Comparison of ENCODE assay signal across 16 cellular contexts in the genomic region with DNA sequence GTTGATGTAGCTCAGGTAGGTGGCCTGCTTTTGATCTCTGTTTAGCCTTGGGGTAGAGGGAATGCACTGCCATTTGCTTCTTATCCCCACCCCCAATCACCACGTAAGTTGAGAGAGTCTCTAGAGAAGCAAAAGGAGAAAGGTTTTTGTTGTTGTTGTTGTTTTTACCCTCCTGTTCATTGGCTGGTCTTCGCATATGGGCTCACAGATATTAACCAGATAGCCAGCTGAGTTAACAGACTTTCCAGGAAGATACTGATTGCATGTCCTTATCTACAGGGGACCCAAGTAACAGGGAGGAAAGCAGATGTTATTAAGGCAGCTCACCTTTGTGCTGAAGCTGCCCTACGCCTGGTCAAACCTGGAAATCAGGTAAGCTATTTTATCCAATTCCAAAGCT. TPM values are rescaled to one million over a fixed set of nuclear protein-coding genes. Genes with fewer than 3 reads are reported as not detected.
A peak's percentile ranks its signal among the peaks of the same experiment; 100 is the strongest.
DNase-seq lines count a peak whose midpoint lies in the region; ATAC-seq and TF ChIP-seq lines count a peak whose summit lies in the region.
"Had no signal": no experiment of that assay in that cellular context is flagged by ENCODE, and none has a peak within 500 bp of the region (broad histone marks: within the 10 kb centered on the region; RNA-seq: fewer than 3 reads in every experiment).

No MANE protein-coding gene starts in this region.

- H3K27me3 ChIP-seq in BLaER1 (no peaks in the 10 kb centered on the region), PC-3 (ENCODE audit: low read length) (no peaks in the 10 kb centered on the region)
- H3K27me3 ChIP-seq in CD4-positive, alpha-beta memory T cell (ENCODE audit: insufficient read depth, low read length): no peaks in the 10 kb centered on the region
- H3K27me3 ChIP-seq: adrenal gland, thyroid gland had no signal

- ATAC-seq in PC-3 (no peak), HG03460 (IDR thresholded peaks at IDR 0.05; ENCODE audit: unreplicated experiment) (no peak)

- CTCF ChIA-PET in CD4-positive, alpha-beta memory T cell (lab: Charles Lee; ENCODE audit: partially characterized antibody): interaction anchor here (0.7 to 7.9 kb wide), 6 partner anchors 10 to 369 kb away, joined by 3 to 68 read pairs (median 3); partner anchors contain the start of genes RPL41 and ZC3H10
- CTCF ChIA-PET in PC-3 (lab: Charles Lee): no interaction called here

- H3K4me1 Mint-ChIP-seq in CD4-positive, alpha-beta memory T cell: peaks cover 25 to 49% (median 38%) of the 10 kb centered on the region in 4 donors
- peaks cover 21% of the 10 kb centered on the region for H3K4me1 Mint-ChIP-seq in dendritic cell treated with granulocyte-macrophage colony-stimulating factor and Interleukin-4, amounts not matched to agents 40 ng/mL and 50 ng/mL, for 4 days (ENCODE audit: low read depth)

- DNase-seq in CD4-positive, alpha-beta memory T cell: no peak
- DNase-seq in PC-3: no peak
- no peak for DNase-seq in iPS-NIHi7 (ENCODE audit: extremely low spot score)
- no peak for DNase-seq in NCI-H446 (lab: John Stamatoyannopoulos, UW)
- DNase-seq: adrenal gland; NCI-H1105; NCI-H2171 treated with DMSO at 0.1 percent for 48 hours; NCI-H82; stimulated activated CD4-positive, alpha-beta T cell treated with anti-CD3 and anti-CD28 coated beads, Interleukin-4, amount 100 ng/mL, for 4 hours; thyroid gland had no signal

- intact Hi-C loops in CD4-positive, alpha-beta memory T cell (cut with micrococcal nuclease): no loop called here
- intact Hi-C loops in PC-3 (cut with micrococcal nuclease): no loop called here
- intact Hi-C loops in dendritic cell treated with granulocyte-macrophage colony-stimulating factor and Interleukin-4, amounts not matched to agents 40 ng/mL and 50 ng/mL, for 4 days (cut with micrococcal nuclease): loop anchor here (10.0 kb wide), 2 partner anchors 112 to 292 kb away; partner anchors contain the start of genes ORMDL2, SARNP and SUOX

- H3K79me2 ChIP-seq in PC-3 (ENCODE audit: low read length): peaks cover 42% of the 10 kb centered on the region

- H3K4me3 Mint-ChIP-seq in CD4-positive, alpha-beta memory T cell: peak overlapping the region in 1 of 8 donors; percentile 44
- H3K4me3 Mint-ChIP-seq in dendritic cell treated with granulocyte-macrophage colony-stimulating factor and Interleukin-4, amounts not matched to agents 40 ng/mL and 50 ng/mL, for 4 days: no peak overlapping the region
- H3K4me3 Mint-ChIP-seq: B cell had no signal

- H4K20me1 ChIP-seq in BLaER1 (peaks cover 32% of the 10 kb centered on the region), PC-3 (ENCODE audit: low read length) (peaks cover 19% of the 10 kb centered on the region)

- H3K9ac ChIP-seq in BLaER1 (peak overlapping the region; percentile 32; the same call in 1 of the 2 replicates), PC-3 (ENCODE audit: low read length) (no peak overlapping the region)
- H3K9ac ChIP-seq: parathyroid adenoma had no signal

- no peak for TF ChIP-seq CTCF in PC-3 (conservative IDR thresholded peaks at IDR 0.05; ENCODE audit: low read depth, low read length)

- H3K27ac Mint-ChIP-seq in CD4-positive, alpha-beta memory T cell: peak overlapping the region in 5 of 7 donors; percentile 17 to 87 (median 48)
- H3K27ac Mint-ChIP-seq in dendritic cell treated with granulocyte-macrophage colony-stimulating factor and Interleukin-4, amounts not matched to agents 40 ng/mL and 50 ng/mL, for 4 days: peak overlapping the region; percentile 22
- H3K27ac Mint-ChIP-seq: B cell had no signal

- H3K27me3 Mint-ChIP-seq in CD4-positive, alpha-beta memory T cell: no peaks in the 10 kb centered on the region
- H3K27me3 Mint-ChIP-seq in dendritic cell treated with granulocyte-macrophage colony-stimulating factor and Interleukin-4, amounts not matched to agents 40 ng/mL and 50 ng/mL, for 4 days: no peaks in the 10 kb centered on the region
- H3K27me3 Mint-ChIP-seq: B cell, IgD-negative memory B cell had no signal

- H3K9me3 ChIP-seq in BLaER1 (no peaks in the 10 kb centered on the region), PC-3 (ENCODE audit: low read length) (no peaks in the 10 kb centered on the region)
- H3K9me3 ChIP-seq in CD4-positive, alpha-beta memory T cell (ENCODE audit: control insufficient read depth in 1 of 2, low read length in 2 of 2): no peaks in the 10 kb centered on the region
- H3K9me3 ChIP-seq: adrenal gland, thyroid gland had no signal

- H3K36me3 Mint-ChIP-seq in CD4-positive, alpha-beta memory T cell: peaks cover 50 to 64% of the 10 kb centered on the region in 2 donors
- peaks cover 77% of the 10 kb centered on the region for H3K36me3 Mint-ChIP-seq in dendritic cell treated with granulocyte-macrophage colony-stimulating factor and Interleukin-4, amounts not matched to agents 40 ng/mL and 50 ng/mL, for 4 days (ENCODE audit: low read depth)

- no peaks in the 10 kb centered on the region for H3K9me2 ChIP-seq in PC-3 (replicated peaks; ENCODE audit: low read length)

- H3K9me3 Mint-ChIP-seq in CD4-positive, alpha-beta memory T cell: no peaks in the 10 kb centered on the region
- H3K9me3 Mint-ChIP-seq in dendritic cell treated with granulocyte-macrophage colony-stimulating factor and Interleukin-4, amounts not matched to agents 40 ng/mL and 50 ng/mL, for 4 days: no peaks in the 10 kb centered on the region
- H3K9me3 Mint-ChIP-seq: IgD-negative memory B cell had no signal

- POLR2A ChIA-PET in CD4-positive, alpha-beta memory T cell (lab: Charles Lee; ENCODE audit: partially characterized antibody): interaction anchor here (0.6 to 10.8 kb wide), 3 partner anchors 10 to 352 kb away, joined by 3 to 324 read pairs (median 3); partner anchors contain the start of genes RPL41 and ZC3H10
- POLR2A ChIA-PET in PC-3 (lab: Charles Lee; ENCODE audit: unreplicated experiment): no interaction called here

- peaks cover 2% of the 10 kb centered on the region for H3F3A ChIP-seq in PC-3 (ENCODE audit: low read length, unreplicated experiment)

- H3K4me1 ChIP-seq in BLaER1: peaks cover 32% of the 10 kb centered on the region
- H3K4me1 ChIP-seq in CD4-positive, alpha-beta memory T cell (ENCODE audit: insufficient read depth, low read length): peaks cover 39% of the 10 kb centered on the region
- peaks cover 25% of the 10 kb centered on the region for H3K4me1 ChIP-seq in PC-3 (ENCODE audit: insufficient read depth, low read length)

- H3K27ac ChIP-seq in BLaER1 (no peak overlapping the region), PC-3 (ENCODE audit: low read length) (no peak overlapping the region)
- H3K27ac ChIP-seq in CD4-positive, alpha-beta memory T cell (ENCODE audit: low read depth, low read length): no peak overlapping the region
- H3K27ac ChIP-seq: adrenal gland, parathyroid adenoma, thyroid gland had no signal

- BruUV-seq in PC-3 (replicated peaks; lab: Mats Ljungman, UMichigan): no TSS peak

- peaks cover 64% of the 10 kb centered on the region for H3K36me3 ChIP-seq in BLaER1
- H3K36me3 ChIP-seq in CD4-positive, alpha-beta memory T cell (ENCODE audit: insufficient read depth, low read length): peaks cover 53% of the 10 kb centered on the region
- H3K36me3 ChIP-seq in PC-3 (ENCODE audit: low read depth, low read length): peaks cover 51% of the 10 kb centered on the region

- H3K4me3 ChIP-seq in BLaER1 (no peak overlapping the region), PC-3 (ENCODE audit: low read length) (peak overlapping the region; percentile 91; the same call in 1 of the 2 replicates)
- no peak overlapping the region for H3K4me3 ChIP-seq in CD4-positive, alpha-beta memory T cell (ENCODE audit: low read length in 2 of 2)
- H3K4me3 ChIP-seq: adrenal gland, thyroid gland had no signal

- H2AFZ ChIP-seq in PC-3 (ENCODE audit: low read length): no peak overlapping the region
- H2AFZ ChIP-seq: parathyroid adenoma had no signal

- no peak overlapping the region for H3K4me2 ChIP-seq in BLaER1
- H3K4me2 ChIP-seq in PC-3 (ENCODE audit: low read length): peak overlapping the region; percentile 98

RNA-seq across cellular contexts. Expression of gene PA2G4, which starts 2.9 kb away (rescaled TPM):
- 100 to 1,000 TPM; 106 to 108 TPM for total RNA-seq in CD4-positive, alpha-beta memory T cell
- polyA plus RNA-seq in CD4-positive, alpha-beta memory T cell: 100 to 1,000 TPM; 204 to 223 TPM
- total RNA-seq in PC-3 (2014; rRNA removed): 391 and 406 TPM in 2 replicates

RNA-seq across cellular contexts. Expression of gene RPL41, which starts 9.2 kb away (rescaled TPM):
- 1,000 to 10,000 TPM; 5,438 to 5,728 TPM for total RNA-seq in CD4-positive, alpha-beta memory T cell
- 1,000 to 10,000 TPM; 6,058 to 8,691 TPM for polyA plus RNA-seq in CD4-positive, alpha-beta memory T cell
- 3,106 and 3,551 TPM in 2 replicates for total RNA-seq in PC-3 (2014; rRNA removed)

RNA-seq across cellular contexts. Expression of gene ZC3H10, which starts 10.8 kb away (rescaled TPM):
- 10 to 100 TPM; 16.3 to 19.6 TPM for total RNA-seq in CD4-positive, alpha-beta memory T cell
- polyA plus RNA-seq in CD4-positive, alpha-beta memory T cell: 1 to 10 TPM in 1 of 2 donors, under 1 TPM in 1; 0.27 to 3.9 TPM
- 4.8 and 5.6 TPM in 2 replicates for total RNA-seq in PC-3 (2014; rRNA removed)

RNA-seq across cellular contexts. Expression of gene ESYT1, which starts 20.8 kb away (rescaled TPM):
- 100 to 1,000 TPM; 249 to 258 TPM for total RNA-seq in CD4-positive, alpha-beta memory T cell
- 100 to 1,000 TPM; 395 to 690 TPM for polyA plus RNA-seq in CD4-positive, alpha-beta memory T cell
- total RNA-seq in PC-3 (2014; rRNA removed): 120 and 176 TPM in 2 replicates

RNA-seq across cellular contexts. Expression of gene ERBB3, which starts 27.3 kb away (rescaled TPM):
- total RNA-seq in CD4-positive, alpha-beta memory T cell: 1 to 10 TPM; 5.9 to 6.9 TPM
- under 1 TPM; 0.61 to 0.70 TPM for polyA plus RNA-seq in CD4-positive, alpha-beta memory T cell
- total RNA-seq in PC-3 (2014; rRNA removed): 28.0 and 40.6 TPM in 2 replicates
- total RNA-seq: B cell had no signal
